In the genomic region with DNA sequence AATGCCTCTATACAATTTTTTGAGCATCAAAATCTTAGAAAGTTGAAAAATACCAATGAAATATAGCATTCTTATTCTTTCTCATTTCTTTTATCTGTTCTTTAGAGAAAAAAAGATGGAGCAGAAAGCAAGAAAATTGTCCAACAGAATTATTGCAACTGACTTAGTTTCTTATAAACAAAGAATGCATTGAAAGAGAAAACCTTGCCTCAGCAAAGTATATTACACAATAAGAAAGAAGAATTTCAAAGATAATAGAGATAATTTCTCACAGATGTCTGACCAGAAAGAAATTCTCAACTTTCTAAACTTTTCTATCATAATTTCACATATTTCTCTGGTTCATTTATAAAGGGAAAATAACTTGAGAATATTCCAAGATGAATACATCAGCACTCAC, we compare ENCODE assay signal across 26 cellular contexts. TPM values are rescaled to one million over a fixed set of nuclear protein-coding genes. Genes with fewer than 3 reads are reported as not detected.
"Had no signal": no experiment of that assay in that cellular context is flagged by ENCODE, and none has a peak within 500 bp of the region (broad histone marks: within the 10 kb centered on the region; RNA-seq: fewer than 3 reads in every experiment).

No MANE protein-coding gene starts in this region.

- H3K27ac Mint-ChIP-seq: naive B cell, nephron had no signal

- H3K27me3 ChIP-seq: esophagus muscularis mucosa, sigmoid colon, stomach, transverse colon had no signal

- H3K9me3 Mint-ChIP-seq: nephron had no signal

- H3K4me1 Mint-ChIP-seq: naive B cell, nephron had no signal

- H3K36me3 Mint-ChIP-seq: naive B cell had no signal

- H3K9me3 ChIP-seq: esophagus muscularis mucosa, psoas muscle, sigmoid colon, stomach, thoracic aorta, transverse colon had no signal

- H2AFZ ChIP-seq: parathyroid adenoma had no signal

- DNase-seq: cortex of kidney; effector memory CD4-positive, alpha-beta T cell; foreskin melanocyte; head of caudate nucleus; hippocampal formation; left colon; left ventricle myocardium superior; mesendoderm; naive B cell; occipital lobe; psoas muscle; sigmoid colon; stimulated activated CD4-positive, alpha-beta T cell treated with anti-CD3 and anti-CD28 coated beads, Interleukin-2, amount 100 ng/mL, for 24 hours; stimulated activated naive CD4-positive, alpha-beta T cell; stomach; substantia nigra; transverse colon had no signal

- H3K9ac ChIP-seq: parathyroid adenoma had no signal

- H3K4me3 ChIP-seq: esophagus muscularis mucosa, lung, psoas muscle, sigmoid colon, skin epidermis, stomach, thoracic aorta, transverse colon had no signal

- H3K27ac ChIP-seq: epithelial cell of prostate, esophagus muscularis mucosa, parathyroid adenoma, psoas muscle, sigmoid colon, skin epidermis, stomach, thoracic aorta, transverse colon had no signal

- H3K4me3 Mint-ChIP-seq: naive B cell, nephron had no signal

- H3K36me3 ChIP-seq: esophagus muscularis mucosa, sigmoid colon, stomach, thoracic aorta, transverse colon had no signal

- H3K4me1 ChIP-seq: psoas muscle, sigmoid colon, stomach, transverse colon had no signal

RNA-seq across cellular contexts. Expression of a gene that starts 47.0 kb away (rescaled TPM):
- total RNA-seq: esophagus muscularis mucosa, kidney epithelial cell, left ventricle myocardium superior, psoas muscle, thoracic aorta, transverse colon, ureter had no signal
- polyA plus RNA-seq: psoas muscle had no signal
